In genomic region chr1:17525065-17525464, GRCh38 we compare ENCODE assay signal across 16 cellular contexts. TPM values are rescaled to one million over a fixed set of nuclear protein-coding genes. Genes with fewer than 3 reads are reported as not detected.
DNase-seq lines count a peak whose midpoint lies in the region; ATAC-seq and TF ChIP-seq lines count a peak whose summit lies in the region.
"Had no signal": no experiment of that assay in that cellular context is flagged by ENCODE, and none has a peak within 500 bp of the region (broad histone marks: within the 10 kb centered on the region; RNA-seq: fewer than 3 reads in every experiment).

No MANE protein-coding gene starts in this region.

- H4K8ac ChIP-seq in neuronal stem cell (ENCODE audit: low read depth, low read length) = no peak overlapping the region

- no peak overlapping the region for H2BK12ac ChIP-seq in neuronal stem cell (ENCODE audit: low read length)

- no peak for ATAC-seq in GM21723 (IDR thresholded peaks at IDR 0.05; ENCODE audit: unreplicated experiment)
- no peak for ATAC-seq in HG03571 (IDR thresholded peaks at IDR 0.05; ENCODE audit: unreplicated experiment)
- ATAC-seq: HepG2 had no signal

- H3K4me1 ChIP-seq in breast epithelium (peaks cover 0 to 27% of the 10 kb centered on the region in 2 donors), esophagus (ENCODE audit: control insufficient read depth in 2 of 2, insufficient read depth in 2 of 2, low read length in 1 of 2) (peaks cover 8 to 13% of the 10 kb centered on the region in 2 donors), neuronal stem cell (ENCODE audit: control insufficient read depth in 2 of 2, insufficient read depth in 1 of 2, low read depth in 1 of 2, low read length in 2 of 2) (peaks cover 0 to 4% of the 10 kb centered on the region in 2 donors)

- no peak for TF ChIP-seq CTCF in breast epithelium (IDR thresholded peaks at IDR 0.05)
- TF ChIP-seq CTCF in MCF 10A (IDR thresholded peaks at IDR 0.05; ENCODE audit: unreplicated experiment) = no peak
- no peak for TF ChIP-seq CTCF in foreskin fibroblast (IDR thresholded peaks at IDR 0.05; ENCODE audit: low read depth, low read length)

- H3K4me1 Mint-ChIP-seq in MCF 10A (ENCODE audit: insufficient read depth, unreplicated experiment) = peaks cover 5% of the 10 kb centered on the region
- H3K4me1 Mint-ChIP-seq: CD4-positive, alpha-beta memory T cell had no signal

- peak overlapping the region; percentile 47 for H2AK5ac ChIP-seq in neuronal stem cell (ENCODE audit: low read depth, low read length)

- H3K9ac ChIP-seq in neuronal stem cell (ENCODE audit: low read depth, low read length, poor library complexity) = no peak overlapping the region

- H3K18ac ChIP-seq in neuronal stem cell (ENCODE audit: low read length) = no peak overlapping the region

- H4K91ac ChIP-seq in neuronal stem cell (ENCODE audit: low read depth, low read length, poor library complexity) = no peak overlapping the region

- H3K27me3 ChIP-seq in breast epithelium (no peaks in the 10 kb centered on the region), esophagus (ENCODE audit: control insufficient read depth in 1 of 2, insufficient read depth in 2 of 2, low read length in 2 of 2) (no peaks in the 10 kb centered on the region), neuronal stem cell (ENCODE audit: control insufficient read depth in 3 of 3, insufficient read depth in 3 of 3, low read depth in 1 of 3, low read length in 3 of 3) (peaks cover 0 to 27% (median 2%) of the 10 kb centered on the region in 3 experiments)

- H2BK5ac ChIP-seq in neuronal stem cell (ENCODE audit: low read length) = no peak overlapping the region

- POLR2A ChIA-PET in MCF 10A (lab: Yijun Ruan, JAX) = no interaction called here

- no peaks in the 10 kb centered on the region for H3K9me3 ChIP-seq in breast epithelium
- peaks cover 0 to 4% of the 10 kb centered on the region in 2 donors for H3K9me3 ChIP-seq in esophagus (ENCODE audit: control insufficient read depth in 2 of 2, insufficient read depth in 1 of 2, low read depth in 1 of 2, low read length in 1 of 2)
- H3K9me3 ChIP-seq in neuronal stem cell (replicated peaks in 1 of 2; ENCODE audit: control insufficient read depth in 2 of 2, insufficient read depth in 1 of 2, low read depth in 1 of 2, low read length in 2 of 2) = no peaks in the 10 kb centered on the region

- H3K27me3 Mint-ChIP-seq in MCF 10A (ENCODE audit: insufficient read depth, unreplicated experiment) = no peaks in the 10 kb centered on the region

- H3K4me3 ChIP-seq in breast epithelium = no peak overlapping the region
- H3K4me3 ChIP-seq in esophagus (ENCODE audit: low read depth in 1 of 2, low read length in 2 of 2) = peak overlapping the region in 1 of 2 donors; percentile 12
- no peak overlapping the region for H3K4me3 ChIP-seq in neuronal stem cell (ENCODE audit: low read length in 2 of 2)
- H3K4me3 ChIP-seq in foreskin fibroblast (ENCODE audit: low read depth in 1 of 2, low read length in 2 of 2) = no peak overlapping the region

- TF ChIP-seq POLR2A in breast epithelium (IDR thresholded peaks at IDR 0.05) = no peak

- no peak overlapping the region for H2AFZ ChIP-seq in neuronal stem cell (ENCODE audit: low read length)

- no peak overlapping the region for H3K4me3 Mint-ChIP-seq in MCF 10A (ENCODE audit: unreplicated experiment)
- H3K4me3 Mint-ChIP-seq: CD4-positive, alpha-beta memory T cell had no signal

- no peak overlapping the region for H3K27ac Mint-ChIP-seq in MCF 10A (ENCODE audit: low read depth, unreplicated experiment)
- H3K27ac Mint-ChIP-seq: CD4-positive, alpha-beta memory T cell had no signal

- H3K27ac ChIP-seq in breast epithelium = peak overlapping the region; percentile 45 to 73
- peak overlapping the region; percentile 65 to 86 for H3K27ac ChIP-seq in esophagus (ENCODE audit: low read depth in 2 of 2, low read length in 1 of 2)
- H3K27ac ChIP-seq in neuronal stem cell (replicated peaks; ENCODE audit: low read length) = no peak overlapping the region
- H3K27ac ChIP-seq: C4-2B had no signal

- H2BK120ac ChIP-seq in neuronal stem cell (ENCODE audit: low read depth, low read length) = no peak overlapping the region

- H3K79me1 ChIP-seq in neuronal stem cell (ENCODE audit: low read depth, low read length) = no peaks in the 10 kb centered on the region

- H3K4ac ChIP-seq in neuronal stem cell (ENCODE audit: low read length) = no peak overlapping the region

- BruUV-seq in MCF 10A (replicated peaks; lab: Mats Ljungman, UMichigan) = no TSS peak

- H3K14ac ChIP-seq in neuronal stem cell (ENCODE audit: low read length) = no peak overlapping the region

- H3K36me3 Mint-ChIP-seq in MCF 10A (ENCODE audit: insufficient read depth, unreplicated experiment) = no peaks in the 10 kb centered on the region
- H3K36me3 Mint-ChIP-seq: CD4-positive, alpha-beta memory T cell had no signal

- no peaks in the 10 kb centered on the region for H3K36me3 ChIP-seq in breast epithelium
- H3K36me3 ChIP-seq in esophagus (ENCODE audit: control insufficient read depth in 2 of 2, insufficient read depth in 2 of 2, low read length in 1 of 2) = no peaks in the 10 kb centered on the region
- no peaks in the 10 kb centered on the region for H3K36me3 ChIP-seq in neuronal stem cell (replicated peaks in 1 of 2; ENCODE audit: control insufficient read depth in 2 of 2, insufficient read depth in 2 of 2, low read length in 2 of 2)

- DNase-seq in breast epithelium (ENCODE audit: low spot score in 2 of 2) (peak in 1 of 2 donors; percentile 50), MCF 10A (ENCODE audit: unreplicated experiment) (no peak), neuronal stem cell (ENCODE audit: low spot score) (no peak), NCI-H2029 (lab: John Stamatoyannopoulos, UW) (no peak), foreskin fibroblast (no peak)
- DNase-seq: 8988T; CD4-positive, alpha-beta memory T cell; COR-L47; DND-41; GDM1; H7 had no signal

- CTCF ChIA-PET in MCF 10A (lab: Yijun Ruan, JAX) = interaction anchor here (0.8 kb wide), 1 partner anchor 22 kb away, joined by 4 read pairs; no protein-coding TSS in a partner anchor

- 60 to 67% methylated on average over 6 of the region's 6 CpGs for WGBS in esophagus, 2 donors
- WGBS in neuronal stem cell (ENCODE audit: extremely low coverage in 2 of 2, insufficient read length in 2 of 2, insufficient replicate concordance in 1 of 2), 2 donors = no CpG with 5 or more reads among the region's 6 CpGs

- no peaks in the 10 kb centered on the region for H3K9me3 Mint-ChIP-seq in MCF 10A (ENCODE audit: unreplicated experiment)

- H3K4me2 ChIP-seq in neuronal stem cell (ENCODE audit: insufficient read depth, low read length, poor library complexity, severe bottlenecking) = no peak overlapping the region

- no peak overlapping the region for H3K23ac ChIP-seq in neuronal stem cell (ENCODE audit: low read depth, low read length, poor library complexity)

- peak overlapping the region; percentile 2 for H2BK15ac ChIP-seq in neuronal stem cell (ENCODE audit: low read length)

- intact Hi-C loops in breast epithelium (cut with DNase I; ENCODE audit: low total_unique reads) = loop anchor here (5.0 kb wide), 1 partner anchor 1952 kb away; no protein-coding TSS in a partner anchor
- intact Hi-C loops in MCF 10A (cut with micrococcal nuclease) = no loop called here

RNA-seq across cellular contexts. Expression of gene ARHGEF10L, which starts 14.4 kb away (rescaled TPM):
- 10 to 100 TPM; 36.7 to 51.4 (median 49.8) TPM for total RNA-seq in breast epithelium
- total RNA-seq in MCF 10A (2022) = 5.0 and 12.2 TPM in 2 replicates
- polyA plus RNA-seq in esophagus = 10 to 100 TPM; 39.1 to 64.4 TPM
- 14.6 TPM for polyA plus RNA-seq in neuronal stem cell (2013, experiment 1 of 2)
- polyA plus RNA-seq in neuronal stem cell (2013, experiment 2 of 2) = 14.8 TPM
- polyA plus RNA-seq: CD4-positive, alpha-beta memory T cell had no signal
